Comparison of ENCODE assay signal across 9 cellular contexts in the genomic region with DNA sequence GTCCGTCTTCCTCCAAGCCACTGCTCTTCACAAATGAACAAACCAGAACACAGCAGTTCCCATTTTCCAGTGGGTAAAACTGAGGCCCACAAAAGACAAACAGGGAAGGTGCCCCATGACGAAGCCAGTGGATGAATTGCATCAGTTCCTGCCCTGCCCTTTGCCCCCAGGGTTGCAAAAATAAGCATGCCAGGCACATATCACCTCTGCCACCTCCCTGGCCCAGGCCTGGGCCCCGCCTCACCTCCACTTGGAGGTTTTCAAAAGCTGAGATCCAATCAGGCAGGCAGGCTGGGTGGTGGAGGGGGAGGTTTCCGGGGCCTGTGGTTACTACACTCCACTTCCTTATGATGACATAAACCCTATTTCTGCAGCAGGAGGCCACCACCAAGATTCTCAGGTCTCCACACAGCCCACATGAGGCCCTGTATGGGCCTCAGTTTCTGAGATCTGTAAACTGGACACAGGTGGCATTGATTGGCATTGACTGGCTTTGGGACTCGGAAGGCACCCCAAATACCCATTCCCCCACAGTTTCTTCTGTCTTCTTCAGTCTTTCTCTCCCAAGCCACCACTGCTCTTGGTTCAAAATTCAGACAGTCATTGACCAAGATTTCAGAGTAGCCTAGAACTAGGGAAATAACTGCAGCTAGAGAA. TPM values are rescaled to one million over a fixed set of nuclear protein-coding genes. Genes with fewer than 3 reads are reported as not detected.
DNase-seq lines count a peak whose midpoint lies in the region; ATAC-seq and FAIRE-seq lines count a peak whose summit lies in the region.
"Had no signal": no experiment of that assay in that cellular context is flagged by ENCODE, and none has a peak within 500 bp of the region (broad histone marks: within the 10 kb centered on the region; RNA-seq: fewer than 3 reads in every experiment).

No MANE protein-coding gene starts in this region.

- H3K9me3 ChIP-seq in right cardiac atrium (ENCODE audit: control insufficient read depth, low read length): no peaks in the 10 kb centered on the region

- H3K4me3 Mint-ChIP-seq in activated T-helper 2 cell treated with anti-CD3 and anti-CD28 coated beads, Interferon-gamma antibody, Interleukin-2, Interleukin-4, amounts not matched to agents 10 μg/mL and 5 μg/mL and 100 μg/mL, durations not matched to agents 14 hours and 24 hours and 36 hours (ENCODE audit: low read depth): peak overlapping the region; percentile 96

- ATAC-seq in HG03196 (IDR thresholded peaks at IDR 0.05; ENCODE audit: unreplicated experiment) (peak; percentile 54), right cardiac atrium (no peak)

- no peaks in the 10 kb centered on the region for H3K9me3 Mint-ChIP-seq in activated T-helper 2 cell treated with anti-CD3 and anti-CD28 coated beads, Interferon-gamma antibody, Interleukin-2, Interleukin-4, amounts not matched to agents 10 μg/mL and 5 μg/mL and 100 μg/mL, durations not matched to agents 14 hours and 24 hours and 36 hours

- H3K4me1 ChIP-seq in right cardiac atrium (ENCODE audit: control insufficient read depth, insufficient read depth, low read length): no peaks in the 10 kb centered on the region

- H3K4me3 ChIP-seq in right cardiac atrium (ENCODE audit: low read length): no peak overlapping the region

- no peaks in the 10 kb centered on the region for H3K27me3 Mint-ChIP-seq in activated T-helper 2 cell treated with anti-CD3 and anti-CD28 coated beads, Interferon-gamma antibody, Interleukin-2, Interleukin-4, amounts not matched to agents 10 μg/mL and 5 μg/mL and 100 μg/mL, durations not matched to agents 14 hours and 24 hours and 36 hours (ENCODE audit: low read depth)

- FAIRE-seq in RCC 7860 (lab: Jason Lieb, UNC): peak; percentile 45
- FAIRE-seq: A204.1 had no signal

- 80% methylated on average over 5 of the region's 5 CpGs for WGBS in right cardiac atrium

- intact Hi-C loops in activated T-helper 2 cell treated with anti-CD3 and anti-CD28 coated beads, Interferon-gamma antibody, Interleukin-2, Interleukin-4, amounts not matched to agents 10 μg/mL and 5 μg/mL and 100 μg/mL, durations not matched to agents 14 hours and 24 hours and 36 hours (cut with micrococcal nuclease): loop anchor here (5.0 kb wide), 2 partner anchors 347 to 1143 kb away; partner anchors contain the start of gene PTPN7
- intact Hi-C loops in right cardiac atrium (cut with DNase I): no loop called here

- no peaks in the 10 kb centered on the region for H3K27me3 ChIP-seq in right cardiac atrium (ENCODE audit: control insufficient read depth, insufficient read depth)

- H3K27ac ChIP-seq in right cardiac atrium (ENCODE audit: low read length): no peak overlapping the region

- H3K27ac Mint-ChIP-seq in activated T-helper 2 cell treated with anti-CD3 and anti-CD28 coated beads, Interferon-gamma antibody, Interleukin-2, Interleukin-4, amounts not matched to agents 10 μg/mL and 5 μg/mL and 100 μg/mL, durations not matched to agents 14 hours and 24 hours and 36 hours: peak overlapping the region; percentile 98

- H3K4me1 Mint-ChIP-seq in activated T-helper 2 cell treated with anti-CD3 and anti-CD28 coated beads, Interferon-gamma antibody, Interleukin-2, Interleukin-4, amounts not matched to agents 10 μg/mL and 5 μg/mL and 100 μg/mL, durations not matched to agents 14 hours and 24 hours and 36 hours (ENCODE audit: low read depth): peaks cover 72% of the 10 kb centered on the region

- DNase-seq in NCI-H82 (lab: John Stamatoyannopoulos, UW): peak; percentile 36
- no peak for DNase-seq in NCI-H82 treated with DMSO at 0.1 percent for 48 hours (lab: John Stamatoyannopoulos, UW; ENCODE audit: unreplicated experiment)
- DNase-seq in RCC 7860 (ENCODE audit: low spot score): peak; percentile 80
- peak; percentile 87 for DNase-seq in activated T-helper 2 cell treated with anti-CD3 and anti-CD28 coated beads, Interferon-gamma antibody, Interleukin-2, Interleukin-4, amounts not matched to agents 10 μg/mL and 5 μg/mL and 100 μg/mL, durations not matched to agents 14 hours and 24 hours and 36 hours (ENCODE audit: low spot score)
- peak; percentile 42 to 76 (median 75) for DNase-seq in right cardiac atrium
- DNase-seq in stimulated activated CD4-positive, alpha-beta T cell treated with anti-CD3 and anti-CD28 coated beads, TNF-alpha, amount 100 ng/mL, for 4 hours (ENCODE audit: low read depth in 3 of 3): peak; percentile 60 to 84 (median 82)
- DNase-seq in occipital lobe (lab: John Stamatoyannopoulos, UW): no peak

- peaks cover 18% of the 10 kb centered on the region for H3K36me3 Mint-ChIP-seq in activated T-helper 2 cell treated with anti-CD3 and anti-CD28 coated beads, Interferon-gamma antibody, Interleukin-2, Interleukin-4, amounts not matched to agents 10 μg/mL and 5 μg/mL and 100 μg/mL, durations not matched to agents 14 hours and 24 hours and 36 hours (ENCODE audit: low read depth)

RNA-seq across cellular contexts. Expression of gene KIF21B, which starts 4.1 kb away (rescaled TPM):
- total RNA-seq in activated T-helper 2 cell treated with anti-CD3 and anti-CD28 coated beads, Interferon-gamma antibody, Interleukin-2, Interleukin-4, amounts not matched to agents 10 μg/mL and 5 μg/mL and 100 μg/mL, durations not matched to agents 14 hours and 24 hours and 36 hours: 50.4 and 53.2 TPM in 2 replicates
- total RNA-seq in right cardiac atrium: under 1 TPM; 0.53 to 0.83 (median 0.67) TPM
- polyA plus RNA-seq in right cardiac atrium: 0.36 TPM
- 165 TPM for total RNA-seq in occipital lobe

Comparison
In these comparisons a context has a peak if more than half of its experiments do, and no peak if none do; other contexts are left out.
1. DNase-seq: peak in NCI-H82 (single experiment), RCC 7860 (single experiment), activated T-helper 2 cell treated with anti-CD3 and anti-CD28 coated beads, Interferon-gamma antibody, Interleukin-2, Interleukin-4, amounts not matched to agents 10 μg/mL and 5 μg/mL and 100 μg/mL, durations not matched to agents 14 hours and 24 hours and 36 hours (single experiment), right cardiac atrium (3 of 3) and stimulated activated CD4-positive, alpha-beta T cell treated with anti-CD3 and anti-CD28 coated beads, TNF-alpha, amount 100 ng/mL, for 4 hours (3 of 3); none in NCI-H82 treated with DMSO at 0.1 percent for 48 hours (single experiment) and occipital lobe (single experiment).
2. RNA of gene KIF21B, which starts 4.1 kb away (total RNA-seq): 165 TPM in occipital lobe (single experiment) and 50.4 to 53.2 TPM in activated T-helper 2 cell treated with anti-CD3 and anti-CD28 coated beads, Interferon-gamma antibody, Interleukin-2, Interleukin-4, amounts not matched to agents 10 μg/mL and 5 μg/mL and 100 μg/mL, durations not matched to agents 14 hours and 24 hours and 36 hours; 0.53 to 0.83 TPM in right cardiac atrium; every median in the first group is over 10 times any median in the second.